8 cellular contexts compared by ENCODE assay signal in genomic region chr3:12796171-12797123, GRCh38. TPM values are rescaled to one million over a fixed set of nuclear protein-coding genes. Genes with fewer than 3 reads are reported as not detected.
DNase-seq lines count a peak whose midpoint lies in the region; ATAC-seq, FAIRE-seq and TF ChIP-seq lines count a peak whose summit lies in the region.

Gene CAND2, plus strand, starts transcription at chr3:12796680. Its CDS starts 41 bp downstream, at chr3:12796721.

- DNase-seq in AG10803 (ENCODE audit: low read depth) (peak; percentile 34), immature natural killer cell (peak; percentile 31 to 35 (median 34)), HTR-8/SVneo (ENCODE audit: insufficient read length, low spot score) (no peak)
- peak; percentile 20 for DNase-seq in T-helper 2 cell treated with Interferon-gamma antibody and Interleukin-4, amounts not matched to agents 5 μg/mL and 100 μg/mL, for 36 hours (ENCODE audit: low spot score)
- peak; percentile 33 for DNase-seq in central memory CD4-positive, alpha-beta T cell

- ATAC-seq in HG03354 (IDR thresholded peaks at IDR 0.05; ENCODE audit: poor library complexity, severe bottlenecking, unreplicated experiment) (peak; percentile 47), GM21515 (IDR thresholded peaks at IDR 0.05; ENCODE audit: unreplicated experiment) (no peak)

- peaks cover 25% of the 10 kb centered on the region for H3K27me3 Mint-ChIP-seq in T-helper 2 cell treated with Interferon-gamma antibody and Interleukin-4, amounts not matched to agents 5 μg/mL and 100 μg/mL, for 36 hours (ENCODE audit: low read depth)
- H3K27me3 Mint-ChIP-seq in immature natural killer cell (ENCODE audit: low read depth in 3 of 3), result peaks cover 5 to 11% (median 6%) of the 10 kb centered on the region in 3 donors

- peaks cover 1% of the 10 kb centered on the region for H3K4me1 Mint-ChIP-seq in T-helper 2 cell treated with Interferon-gamma antibody and Interleukin-4, amounts not matched to agents 5 μg/mL and 100 μg/mL, for 36 hours (ENCODE audit: low read depth)
- peaks cover 7 to 11% of the 10 kb centered on the region in 2 donors for H3K4me1 Mint-ChIP-seq in immature natural killer cell

- peak within 1 kb of the TSS; percentile 71 for H3K4me3 Mint-ChIP-seq in T-helper 2 cell treated with Interferon-gamma antibody and Interleukin-4, amounts not matched to agents 5 μg/mL and 100 μg/mL, for 36 hours
- peak within 1 kb of the TSS; percentile 82 to 90 (median 85) for H3K4me3 Mint-ChIP-seq in immature natural killer cell

- no peak for TF ChIP-seq CTCF in AG10803 (conservative IDR thresholded peaks at IDR 0.05; ENCODE audit: low read length)

- peak within 1 kb of the TSS; percentile 95 to 98 (median 98) for H3K9ac ChIP-seq in skeletal muscle tissue (ENCODE audit: low read depth in 1 of 3, low read length in 3 of 3)

- no peak for FAIRE-seq in HTR-8/SVneo (lab: Jason Lieb, UNC)

- H3K27me3 ChIP-seq in skeletal muscle tissue (ENCODE audit: control insufficient read depth in 3 of 3, insufficient read depth in 3 of 3, low read length in 3 of 3), result no peaks in the 10 kb centered on the region

- H3K9me3 Mint-ChIP-seq in T-helper 2 cell treated with Interferon-gamma antibody and Interleukin-4, amounts not matched to agents 5 μg/mL and 100 μg/mL, for 36 hours, result no peaks in the 10 kb centered on the region
- no peaks in the 10 kb centered on the region for H3K9me3 Mint-ChIP-seq in immature natural killer cell

- H3K36me3 Mint-ChIP-seq in T-helper 2 cell treated with Interferon-gamma antibody and Interleukin-4, amounts not matched to agents 5 μg/mL and 100 μg/mL, for 36 hours (ENCODE audit: low read depth), result no peaks in the 10 kb centered on the region
- no peaks in the 10 kb centered on the region for H3K36me3 Mint-ChIP-seq in immature natural killer cell

- peaks cover 0 to 4% (median 0%) of the 10 kb centered on the region in 3 donors for H3K36me3 ChIP-seq in skeletal muscle tissue (ENCODE audit: control insufficient read depth in 3 of 3, insufficient read depth in 3 of 3, low read length in 3 of 3)

- H3K4me3 ChIP-seq in AG10803 (ENCODE audit: low read length) (peak within 1 kb of the TSS; percentile 68), skeletal muscle tissue (ENCODE audit: low read length in 3 of 3) (peak within 1 kb of the TSS; percentile 78 to 92 (median 90))

- H3K27ac ChIP-seq in skeletal muscle tissue (ENCODE audit: low read depth, low read length), result peak within 1 kb of the TSS; percentile 98

- no peaks in the 10 kb centered on the region for H3K9me3 ChIP-seq in skeletal muscle tissue (ENCODE audit: control insufficient read depth in 3 of 3, low read length in 3 of 3)

- peaks cover 20 to 46% (median 40%) of the 10 kb centered on the region in 3 donors for H3K4me1 ChIP-seq in skeletal muscle tissue (ENCODE audit: control insufficient read depth in 3 of 3, insufficient read depth in 3 of 3, low read length in 3 of 3)

- H3K27ac Mint-ChIP-seq in T-helper 2 cell treated with Interferon-gamma antibody and Interleukin-4, amounts not matched to agents 5 μg/mL and 100 μg/mL, for 36 hours, result no peak within 1 kb of the TSS
- peak within 1 kb of the TSS in 3 of 6 donors; percentile 32 to 49 (median 34) for H3K27ac Mint-ChIP-seq in immature natural killer cell

RNA-seq across cellular contexts. Expression of gene CAND2, which starts in this region (rescaled TPM):
- polyA plus RNA-seq in immature natural killer cell, result 1 to 10 TPM in 1 of 3 donors, under 1 TPM in 1, not detected in 1; 0.32 to 1.3 TPM
- 22.4 TPM for total RNA-seq in skeletal muscle tissue
